1 cellular context compared by ENCODE assay signal in the genomic region with DNA sequence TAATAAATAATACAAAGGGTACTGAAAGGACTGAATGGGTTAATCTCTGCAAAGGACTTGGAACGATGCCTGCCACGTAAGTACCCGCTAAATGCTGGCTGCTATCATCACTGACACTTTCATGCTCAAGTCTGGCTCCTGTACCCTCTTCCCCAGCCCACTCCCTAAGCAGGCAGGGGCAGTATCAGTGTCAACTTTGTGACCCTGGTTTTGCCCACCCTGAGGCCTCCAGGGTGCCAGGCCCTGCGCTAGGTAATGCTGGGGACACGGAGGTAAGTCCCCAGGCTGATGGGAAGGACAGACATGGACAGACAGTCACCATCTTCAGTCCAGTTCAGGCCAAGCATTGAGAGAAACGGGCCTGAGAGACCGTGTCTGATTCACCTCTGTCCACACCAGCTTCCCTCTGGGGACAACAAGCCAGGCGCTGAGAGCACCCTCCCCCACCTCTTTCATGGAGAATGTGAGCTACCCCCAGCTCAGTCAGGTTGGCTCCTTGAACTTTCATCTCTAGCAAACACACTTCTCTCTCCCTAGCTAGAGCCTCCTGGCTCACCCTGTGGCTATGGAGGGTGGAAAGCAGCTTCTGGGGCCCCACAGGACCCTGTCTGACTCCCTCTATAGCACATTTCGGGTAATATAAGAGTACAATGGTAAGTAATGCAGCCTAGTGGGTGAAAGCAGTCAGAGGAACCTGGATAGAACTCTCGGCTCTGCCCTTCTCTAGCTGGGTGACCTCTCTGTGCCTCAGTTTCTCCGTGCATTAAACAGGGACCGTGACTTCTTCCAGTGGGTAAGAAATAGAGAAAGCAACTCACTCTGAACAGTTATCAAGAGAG.
TF ChIP-seq lines count a peak whose summit lies in the region.

No MANE protein-coding gene starts in this region.

TF ChIP-seq in HepG2, 621 proteins besides CTCF, POLR2A, EP300 and RAD21 (continued from another document and continues in another):
- TF ChIP-seq, protein P1, sequence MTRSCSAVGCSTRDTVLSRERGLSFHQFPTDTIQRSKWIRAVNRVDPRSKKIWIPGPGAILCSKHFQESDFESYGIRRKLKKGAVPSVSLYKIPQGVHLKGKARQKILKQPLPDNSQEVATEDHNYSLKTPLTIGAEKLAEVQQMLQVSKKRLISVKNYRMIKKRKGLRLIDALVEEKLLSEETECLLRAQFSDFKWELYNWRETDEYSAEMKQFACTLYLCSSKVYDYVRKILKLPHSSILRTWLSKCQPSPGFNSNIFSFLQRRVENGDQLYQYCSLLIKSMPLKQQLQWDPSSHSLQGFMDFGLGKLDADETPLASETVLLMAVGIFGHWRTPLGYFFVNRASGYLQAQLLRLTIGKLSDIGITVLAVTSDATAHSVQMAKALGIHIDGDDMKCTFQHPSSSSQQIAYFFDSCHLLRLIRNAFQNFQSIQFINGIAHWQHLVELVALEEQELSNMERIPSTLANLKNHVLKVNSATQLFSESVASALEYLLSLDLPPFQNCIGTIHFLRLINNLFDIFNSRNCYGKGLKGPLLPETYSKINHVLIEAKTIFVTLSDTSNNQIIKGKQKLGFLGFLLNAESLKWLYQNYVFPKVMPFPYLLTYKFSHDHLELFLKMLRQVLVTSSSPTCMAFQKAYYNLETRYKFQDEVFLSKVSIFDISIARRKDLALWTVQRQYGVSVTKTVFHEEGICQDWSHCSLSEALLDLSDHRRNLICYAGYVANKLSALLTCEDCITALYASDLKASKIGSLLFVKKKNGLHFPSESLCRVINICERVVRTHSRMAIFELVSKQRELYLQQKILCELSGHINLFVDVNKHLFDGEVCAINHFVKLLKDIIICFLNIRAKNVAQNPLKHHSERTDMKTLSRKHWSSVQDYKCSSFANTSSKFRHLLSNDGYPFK (CRISPR knock-in tag; IDR thresholded peaks at IDR 0.05; ENCODE audit: borderline replicate concordance), result 0 out of 2 replicates have a peak, but pooled peaks have one; percentile 13
- TF ChIP-seq CCDC6 (CRISPR knock-in tag; IDR thresholded peaks at IDR 0.05) (0 out of 2 replicates have a peak, but pooled peaks have one; percentile 44), ZNF282 (IDR thresholded peaks at IDR 0.05; ENCODE audit: partially characterized antibody) (no peak), ESRRA (CRISPR knock-in tag; IDR thresholded peaks at IDR 0.05; ENCODE audit: low read depth) (no peak; the same call in 1 of the 2 replicates), ZNF75D (CRISPR knock-in tag; IDR thresholded peaks at IDR 0.05; ENCODE audit: borderline replicate concordance) (no peak), ZNF333 (CRISPR knock-in tag; IDR thresholded peaks at IDR 0.05; ENCODE audit: borderline replicate concordance) (no peak), U2AF2 (IDR thresholded peaks at IDR 0.05; ENCODE audit: low read depth, low read length) (no peak), SMARCC2 (IDR thresholded peaks at IDR 0.05) (no peak), ZNF501 (CRISPR knock-in tag; IDR thresholded peaks at IDR 0.05) (peak; percentile 87), MIER2 (CRISPR knock-in tag; IDR thresholded peaks at IDR 0.05) (no peak), ZEB1 (IDR thresholded peaks at IDR 0.05; ENCODE audit: insufficient replicate concordance, low read depth) (peak; percentile 50), TAF1 (CRISPR knock-in tag; IDR thresholded peaks at IDR 0.05) (peak; percentile 77), BRD4 (CRISPR knock-in tag; IDR thresholded peaks at IDR 0.05) (peak; percentile 86; the same call in 1 of the 2 replicates), ATAD3A (CRISPR knock-in tag; IDR thresholded peaks at IDR 0.05) (no peak), PPARG (CRISPR knock-in tag; conservative IDR thresholded peaks at IDR 0.05) (peak; percentile 85), ZSCAN9 (CRISPR knock-in tag; IDR thresholded peaks at IDR 0.05; ENCODE audit: borderline replicate concordance) (peak; percentile 77), KMT2A (CRISPR knock-in tag; IDR thresholded peaks at IDR 0.05) (peak; percentile 70; the same call in 1 of the 2 replicates), KDM2A (CRISPR knock-in tag; IDR thresholded peaks at IDR 0.05; ENCODE audit: borderline replicate concordance, low read depth) (peak; percentile 45; the same call in 1 of the 2 replicates), ZNF460 (CRISPR knock-in tag; IDR thresholded peaks at IDR 0.05; ENCODE audit: borderline replicate concordance) (no peak), ZNF746 (CRISPR knock-in tag; IDR thresholded peaks at IDR 0.05) (peak; percentile 8; the same call in 1 of the 2 replicates), XRCC5 (optimal IDR thresholded peaks at IDR 0.05; ENCODE audit: low read length) (no peak), GATA4 (IDR thresholded peaks at IDR 0.05; ENCODE audit: borderline replicate concordance, low read depth) (peak; percentile 53; the same call in 1 of the 2 replicates), ZNF614 (CRISPR knock-in tag; IDR thresholded peaks at IDR 0.05; ENCODE audit: borderline replicate concordance) (peak; percentile 60; the same call in 1 of the 2 replicates), ZBTB7B (CRISPR knock-in tag; IDR thresholded peaks at IDR 0.05) (0 out of 2 replicates have a peak, but pooled peaks have one; percentile 65), SNRNP70 (IDR thresholded peaks at IDR 0.05; ENCODE audit: low read depth, low read length) (no peak), ZSCAN22 (CRISPR knock-in tag; IDR thresholded peaks at IDR 0.05) (peak; percentile 75), GABPB1 (CRISPR knock-in tag; IDR thresholded peaks at IDR 0.05) (no peak; the same call in 1 of the 2 replicates), ZNF30 (CRISPR knock-in tag; IDR thresholded peaks at IDR 0.05) (no peak), SOX5 (CRISPR knock-in tag; IDR thresholded peaks at IDR 0.05; ENCODE audit: borderline replicate concordance) (peak; percentile 80), ZNF569 (CRISPR knock-in tag; IDR thresholded peaks at IDR 0.05; ENCODE audit: borderline replicate concordance) (no peak), SAP130 (CRISPR knock-in tag; IDR thresholded peaks at IDR 0.05; ENCODE audit: low read depth) (peak; percentile 72), ZMAT3 (CRISPR knock-in tag; conservative IDR thresholded peaks at IDR 0.05) (no peak), FIP1L1 (IDR thresholded peaks at IDR 0.05; ENCODE audit: borderline replicate concordance, insufficient read depth, low read depth, low read length) (no peak), ZNF34 (CRISPR knock-in tag; IDR thresholded peaks at IDR 0.05; ENCODE audit: borderline replicate concordance) (no peak), RFXAP (CRISPR knock-in tag; IDR thresholded peaks at IDR 0.05; ENCODE audit: borderline replicate concordance) (no peak; the same call in 1 of the 2 replicates), HNF4A (CRISPR knock-in tag; IDR thresholded peaks at IDR 0.05) (peak; percentile 92)
- TF ChIP-seq, protein P2, sequence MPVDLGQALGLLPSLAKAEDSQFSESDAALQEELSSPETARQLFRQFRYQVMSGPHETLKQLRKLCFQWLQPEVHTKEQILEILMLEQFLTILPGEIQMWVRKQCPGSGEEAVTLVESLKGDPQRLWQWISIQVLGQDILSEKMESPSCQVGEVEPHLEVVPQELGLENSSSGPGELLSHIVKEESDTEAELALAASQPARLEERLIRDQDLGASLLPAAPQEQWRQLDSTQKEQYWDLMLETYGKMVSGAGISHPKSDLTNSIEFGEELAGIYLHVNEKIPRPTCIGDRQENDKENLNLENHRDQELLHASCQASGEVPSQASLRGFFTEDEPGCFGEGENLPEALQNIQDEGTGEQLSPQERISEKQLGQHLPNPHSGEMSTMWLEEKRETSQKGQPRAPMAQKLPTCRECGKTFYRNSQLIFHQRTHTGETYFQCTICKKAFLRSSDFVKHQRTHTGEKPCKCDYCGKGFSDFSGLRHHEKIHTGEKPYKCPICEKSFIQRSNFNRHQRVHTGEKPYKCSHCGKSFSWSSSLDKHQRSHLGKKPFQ (CRISPR knock-in tag; IDR thresholded peaks at IDR 0.05; ENCODE audit: insufficient replicate concordance), result no peak
- TF ChIP-seq, protein P3, sequence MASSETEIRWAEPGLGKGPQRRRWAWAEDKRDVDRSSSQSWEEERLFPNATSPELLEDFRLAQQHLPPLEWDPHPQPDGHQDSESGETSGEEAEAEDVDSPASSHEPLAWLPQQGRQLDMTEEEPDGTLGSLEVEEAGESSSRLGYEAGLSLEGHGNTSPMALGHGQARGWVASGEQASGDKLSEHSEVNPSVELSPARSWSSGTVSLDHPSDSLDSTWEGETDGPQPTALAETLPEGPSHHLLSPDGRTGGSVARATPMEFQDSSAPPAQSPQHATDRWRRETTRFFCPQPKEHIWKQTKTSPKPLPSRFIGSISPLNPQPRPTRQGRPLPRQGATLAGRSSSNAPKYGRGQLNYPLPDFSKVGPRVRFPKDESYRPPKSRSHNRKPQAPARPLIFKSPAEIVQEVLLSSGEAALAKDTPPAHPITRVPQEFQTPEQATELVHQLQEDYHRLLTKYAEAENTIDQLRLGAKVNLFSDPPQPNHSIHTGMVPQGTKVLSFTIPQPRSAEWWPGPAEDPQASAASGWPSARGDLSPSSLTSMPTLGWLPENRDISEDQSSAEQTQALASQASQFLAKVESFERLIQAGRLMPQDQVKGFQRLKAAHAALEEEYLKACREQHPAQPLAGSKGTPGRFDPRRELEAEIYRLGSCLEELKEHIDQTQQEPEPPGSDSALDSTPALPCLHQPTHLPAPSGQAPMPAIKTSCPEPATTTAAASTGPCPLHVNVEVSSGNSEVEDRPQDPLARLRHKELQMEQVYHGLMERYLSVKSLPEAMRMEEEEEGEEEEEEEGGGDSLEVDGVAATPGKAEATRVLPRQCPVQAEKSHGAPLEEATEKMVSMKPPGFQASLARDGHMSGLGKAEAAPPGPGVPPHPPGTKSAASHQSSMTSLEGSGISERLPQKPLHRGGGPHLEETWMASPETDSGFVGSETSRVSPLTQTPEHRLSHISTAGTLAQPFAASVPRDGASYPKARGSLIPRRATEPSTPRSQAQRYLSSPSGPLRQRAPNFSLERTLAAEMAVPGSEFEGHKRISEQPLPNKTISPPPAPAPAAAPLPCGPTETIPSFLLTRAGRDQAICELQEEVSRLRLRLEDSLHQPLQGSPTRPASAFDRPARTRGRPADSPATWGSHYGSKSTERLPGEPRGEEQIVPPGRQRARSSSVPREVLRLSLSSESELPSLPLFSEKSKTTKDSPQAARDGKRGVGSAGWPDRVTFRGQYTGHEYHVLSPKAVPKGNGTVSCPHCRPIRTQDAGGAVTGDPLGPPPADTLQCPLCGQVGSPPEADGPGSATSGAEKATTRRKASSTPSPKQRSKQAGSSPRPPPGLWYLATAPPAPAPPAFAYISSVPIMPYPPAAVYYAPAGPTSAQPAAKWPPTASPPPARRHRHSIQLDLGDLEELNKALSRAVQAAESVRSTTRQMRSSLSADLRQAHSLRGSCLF (CRISPR knock-in tag; IDR thresholded peaks at IDR 0.05; ENCODE audit: borderline replicate concordance), result no peak
- TF ChIP-seq, protein P4, sequence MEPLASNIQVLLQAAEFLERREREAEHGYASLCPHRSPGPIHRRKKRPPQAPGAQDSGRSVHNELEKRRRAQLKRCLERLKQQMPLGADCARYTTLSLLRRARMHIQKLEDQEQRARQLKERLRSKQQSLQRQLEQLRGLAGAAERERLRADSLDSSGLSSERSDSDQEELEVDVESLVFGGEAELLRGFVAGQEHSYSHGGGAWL (CRISPR knock-in tag; IDR thresholded peaks at IDR 0.05), result no peak
- TF ChIP-seq, protein P5, sequence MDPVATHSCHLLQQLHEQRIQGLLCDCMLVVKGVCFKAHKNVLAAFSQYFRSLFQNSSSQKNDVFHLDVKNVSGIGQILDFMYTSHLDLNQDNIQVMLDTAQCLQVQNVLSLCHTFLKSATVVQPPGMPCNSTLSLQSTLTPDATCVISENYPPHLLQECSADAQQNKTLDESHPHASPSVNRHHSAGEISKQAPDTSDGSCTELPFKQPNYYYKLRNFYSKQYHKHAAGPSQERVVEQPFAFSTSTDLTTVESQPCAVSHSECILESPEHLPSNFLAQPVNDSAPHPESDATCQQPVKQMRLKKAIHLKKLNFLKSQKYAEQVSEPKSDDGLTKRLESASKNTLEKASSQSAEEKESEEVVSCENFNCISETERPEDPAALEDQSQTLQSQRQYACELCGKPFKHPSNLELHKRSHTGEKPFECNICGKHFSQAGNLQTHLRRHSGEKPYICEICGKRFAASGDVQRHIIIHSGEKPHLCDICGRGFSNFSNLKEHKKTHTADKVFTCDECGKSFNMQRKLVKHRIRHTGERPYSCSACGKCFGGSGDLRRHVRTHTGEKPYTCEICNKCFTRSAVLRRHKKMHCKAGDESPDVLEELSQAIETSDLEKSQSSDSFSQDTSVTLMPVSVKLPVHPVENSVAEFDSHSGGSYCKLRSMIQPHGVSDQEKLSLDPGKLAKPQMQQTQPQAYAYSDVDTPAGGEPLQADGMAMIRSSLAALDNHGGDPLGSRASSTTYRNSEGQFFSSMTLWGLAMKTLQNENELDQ (CRISPR knock-in tag; IDR thresholded peaks at IDR 0.05; ENCODE audit: borderline replicate concordance), result no peak
- TF ChIP-seq, protein P6, sequence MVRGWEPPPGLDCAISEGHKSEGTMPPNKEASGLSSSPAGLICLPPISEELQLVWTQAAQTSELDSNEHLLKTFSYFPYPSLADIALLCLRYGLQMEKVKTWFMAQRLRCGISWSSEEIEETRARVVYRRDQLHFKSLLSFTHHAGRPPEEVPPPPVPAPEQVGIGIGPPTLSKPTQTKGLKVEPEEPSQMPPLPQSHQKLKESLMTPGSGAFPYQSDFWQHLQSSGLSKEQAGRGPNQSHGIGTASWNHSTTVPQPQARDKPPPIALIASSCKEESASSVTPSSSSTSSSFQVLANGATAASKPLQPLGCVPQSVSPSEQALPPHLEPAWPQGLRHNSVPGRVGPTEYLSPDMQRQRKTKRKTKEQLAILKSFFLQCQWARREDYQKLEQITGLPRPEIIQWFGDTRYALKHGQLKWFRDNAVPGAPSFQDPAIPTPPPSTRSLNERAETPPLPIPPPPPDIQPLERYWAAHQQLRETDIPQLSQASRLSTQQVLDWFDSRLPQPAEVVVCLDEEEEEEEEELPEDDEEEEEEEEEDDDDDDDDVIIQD (CRISPR knock-in tag; IDR thresholded peaks at IDR 0.05; ENCODE audit: low read depth), result no peak
